Comparison of ENCODE assay signal across 9 cellular contexts in the genomic region with DNA sequence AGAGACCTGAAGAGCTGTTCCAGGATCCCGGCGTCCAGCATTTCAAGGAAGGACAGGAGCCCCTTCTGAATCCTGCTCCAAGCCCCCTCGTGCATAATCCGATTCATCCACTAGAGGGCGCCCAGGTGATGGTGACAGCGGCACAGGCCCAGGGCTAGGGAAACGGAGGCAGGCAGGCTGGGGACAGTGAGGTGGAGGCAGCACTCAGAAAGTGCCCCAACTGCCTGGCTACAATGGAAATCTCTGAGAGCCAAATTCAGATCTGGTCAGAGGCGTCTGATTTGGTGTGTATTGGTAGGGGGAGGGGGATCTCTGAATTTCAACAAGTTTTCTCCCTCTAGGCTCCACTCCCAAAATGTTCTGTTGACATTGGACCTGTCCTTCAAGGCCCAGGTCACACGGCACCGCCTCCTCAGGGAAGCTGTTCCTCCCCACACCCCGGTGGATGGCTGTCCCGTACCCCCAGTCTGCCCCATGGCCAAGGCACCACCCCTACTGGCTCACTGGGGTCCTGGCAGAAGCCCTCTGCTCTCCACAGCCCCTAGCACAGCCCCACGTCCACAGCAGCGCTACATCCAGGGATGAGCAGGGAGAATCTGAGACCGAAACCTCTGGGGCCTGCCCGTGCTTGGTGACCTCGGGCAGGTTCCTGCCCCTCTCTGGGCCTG.
DNase-seq lines count a peak whose midpoint lies in the region; ATAC-seq and TF ChIP-seq lines count a peak whose summit lies in the region.
"Had no signal": no experiment of that assay in that cellular context is flagged by ENCODE, and none has a peak within 500 bp of the region (broad histone marks: within the 10 kb centered on the region; RNA-seq: fewer than 3 reads in every experiment).

No MANE protein-coding gene starts in this region.

- peak; percentile 74 for TF ChIP-seq RAD21 in SK-N-SH (IDR thresholded peaks at IDR 0.05; ENCODE audit: low read length)

- no peaks in the 10 kb centered on the region for H3F3A ChIP-seq in SK-N-SH (replicated peaks; ENCODE audit: insufficient read depth)

- no peaks in the 10 kb centered on the region for H3K27me3 Mint-ChIP-seq in CD4-positive, CD25-positive, alpha-beta regulatory T cell

- no peak overlapping the region for H3K4me3 Mint-ChIP-seq in CD4-positive, CD25-positive, alpha-beta regulatory T cell

- H3K27ac Mint-ChIP-seq in CD4-positive, CD25-positive, alpha-beta regulatory T cell, result no peak overlapping the region
- H3K27ac Mint-ChIP-seq in activated naive CD4-positive, alpha-beta T cell treated with anti-CD3 and anti-CD28 coated beads, Interleukin-2, amount 50 U/mL, for 72 hours, result peak overlapping the region in 1 of 2 donors; percentile 26

- no peak overlapping the region for H3K9ac ChIP-seq in SK-N-SH

- H3K4me2 ChIP-seq in SK-N-SH, result no peak overlapping the region

- H4K20me1 ChIP-seq in SK-N-SH (ENCODE audit: insufficient read depth), result no peaks in the 10 kb centered on the region

- H3K27me3 ChIP-seq in CD4-positive, CD25-positive, alpha-beta regulatory T cell (ENCODE audit: control insufficient read depth, insufficient read depth, low read length), result no peaks in the 10 kb centered on the region
- H3K27me3 ChIP-seq in SK-N-SH (ENCODE audit: insufficient read depth), result no peaks in the 10 kb centered on the region
- no peaks in the 10 kb centered on the region for H3K27me3 ChIP-seq in cardiac muscle cell

- H2AFZ ChIP-seq in SK-N-SH (ENCODE audit: low read depth), result no peak overlapping the region

- peaks cover 19% of the 10 kb centered on the region for H3K36me3 ChIP-seq in CD4-positive, CD25-positive, alpha-beta regulatory T cell (ENCODE audit: control insufficient read depth, insufficient read depth, low read length)
- H3K36me3 ChIP-seq in SK-N-SH (replicated peaks in 1 of 2; ENCODE audit: control insufficient read depth in 1 of 2, insufficient read depth in 2 of 2, low read length in 1 of 2), result no peaks in the 10 kb centered on the region
- H3K36me3 ChIP-seq in cardiac muscle cell, result no peaks in the 10 kb centered on the region

- TF ChIP-seq EP300 in SK-N-SH (IDR thresholded peaks at IDR 0.05; ENCODE audit: borderline replicate concordance in 1 of 2, low read depth in 1 of 2, low read length in 1 of 2), result no peak

- ATAC-seq in CD4-positive, CD25-positive, alpha-beta regulatory T cell (ENCODE audit: low read depth in 2 of 2), result peak; percentile 38 to 45
- ATAC-seq in HG03442 (IDR thresholded peaks at IDR 0.05; ENCODE audit: unreplicated experiment) (peak; percentile 44), HG02981 (IDR thresholded peaks at IDR 0.05; ENCODE audit: unreplicated experiment) (no peak), HG03432 (IDR thresholded peaks at IDR 0.05; ENCODE audit: unreplicated experiment) (no peak)
- peak; percentile 81 to 86 for ATAC-seq in activated naive CD4-positive, alpha-beta T cell treated with anti-CD3 and anti-CD28 coated beads, Interleukin-2, amount 50 U/mL, for 72 hours

- no peak overlapping the region for H3K27ac ChIP-seq in CD4-positive, CD25-positive, alpha-beta regulatory T cell (ENCODE audit: insufficient read depth, low read length, poor library complexity, severe bottlenecking)
- no peak overlapping the region for H3K27ac ChIP-seq in SK-N-SH (ENCODE audit: low read depth in 2 of 2, low read length in 1 of 2)
- H3K27ac ChIP-seq in cardiac muscle cell, result no peak overlapping the region
- H3K27ac ChIP-seq: SK-N-MC had no signal

- CTCF ChIA-PET in SK-N-SH (lab: Yijun Ruan, JAX), result interaction anchor here (0.7 to 2.3 kb wide), 8 partner anchors 11 to 161 kb away, joined by 3 to 16 read pairs (median 5); no protein-coding TSS in a partner anchor

- no peaks in the 10 kb centered on the region for H3K9me3 Mint-ChIP-seq in CD4-positive, CD25-positive, alpha-beta regulatory T cell
- H3K9me3 Mint-ChIP-seq in activated naive CD4-positive, alpha-beta T cell treated with anti-CD3 and anti-CD28 coated beads, Interleukin-2, amount 50 U/mL, for 72 hours, result no peaks in the 10 kb centered on the region

- peaks cover 3% of the 10 kb centered on the region for H3K36me3 Mint-ChIP-seq in CD4-positive, CD25-positive, alpha-beta regulatory T cell
- no peaks in the 10 kb centered on the region for H3K36me3 Mint-ChIP-seq in activated naive CD4-positive, alpha-beta T cell treated with anti-CD3 and anti-CD28 coated beads, Interleukin-2, amount 50 U/mL, for 72 hours

- POLR2A ChIA-PET in SK-N-SH (lab: Yijun Ruan, JAX), result no interaction called here

- no peaks in the 10 kb centered on the region for H3K9me2 ChIP-seq in SK-N-SH

- H3K4me3 ChIP-seq in CD4-positive, CD25-positive, alpha-beta regulatory T cell (ENCODE audit: low read depth, low read length), result no peak overlapping the region
- H3K4me3 ChIP-seq in SK-N-SH (ENCODE audit: low read depth in 2 of 2, low read length in 1 of 2) (peak overlapping the region in 1 of 2 experiments; percentile 56; a peak in 1 of 4 replicates), cardiac muscle cell (no peak overlapping the region)
- H3K4me3 ChIP-seq: SK-N-MC had no signal

- no peaks in the 10 kb centered on the region for H3K79me2 ChIP-seq in SK-N-SH (ENCODE audit: insufficient read depth)

- DNase-seq in CD4-positive, CD25-positive, alpha-beta regulatory T cell, result peak; percentile 30 to 58 (median 49)
- DNase-seq in SK-N-SH (peak; percentile 83), cardiac muscle cell (ENCODE audit: low read depth in 1 of 2, low spot score in 1 of 2) (peak; percentile 54 to 71), renal cortical epithelial cell (ENCODE audit: low read depth) (peak; percentile 8)
- DNase-seq in activated naive CD4-positive, alpha-beta T cell treated with anti-CD3 and anti-CD28 coated beads, Interleukin-2, amount 50 U/mL, for 72 hours (ENCODE audit: low spot score in 2 of 2), result peak in 1 of 2 donors; percentile 87

- no peaks in the 10 kb centered on the region for H3K9me3 ChIP-seq in CD4-positive, CD25-positive, alpha-beta regulatory T cell (ENCODE audit: control insufficient read depth in 2 of 2, low read length in 2 of 2)
- H3K9me3 ChIP-seq in SK-N-SH (no peaks in the 10 kb centered on the region), cardiac muscle cell (ENCODE audit: low read depth) (no peaks in the 10 kb centered on the region)

- WGBS in SK-N-SH (ENCODE audit: low lambda C conversion rate), result 0% methylated on average over 1 of the region's 17 CpGs

- H3K4me1 ChIP-seq in CD4-positive, CD25-positive, alpha-beta regulatory T cell (ENCODE audit: control insufficient read depth, insufficient read depth, low read length, poor library complexity, severe bottlenecking), result peaks cover 3% of the 10 kb centered on the region
- H3K4me1 ChIP-seq in SK-N-SH (ENCODE audit: control insufficient read depth in 1 of 2, insufficient read depth in 2 of 2, low read depth in 1 of 2, low read length in 1 of 2) (no peaks in the 10 kb centered on the region; a peak in 1 of 4 replicates), cardiac muscle cell (ENCODE audit: low read depth) (no peaks in the 10 kb centered on the region)

- peaks cover 0 to 11% (median 1%) of the 10 kb centered on the region in 4 donors for H3K4me1 Mint-ChIP-seq in CD4-positive, CD25-positive, alpha-beta regulatory T cell

- TF ChIP-seq CTCF in SK-N-SH (IDR thresholded peaks at IDR 0.05), result peak; percentile 64
- TF ChIP-seq CTCF in cardiac muscle cell (IDR thresholded peaks at IDR 0.05; ENCODE audit: low read depth, low read length), result peak; percentile 96

TF ChIP-seq in SK-N-SH, 30 proteins besides CTCF, POLR2A, EP300 and RAD21:
- TF ChIP-seq NFIC (IDR thresholded peaks at IDR 0.05; ENCODE audit: borderline replicate concordance) (no peak), SMC3 (IDR thresholded peaks at IDR 0.05; ENCODE audit: low read depth, low read length) (peak; percentile 54)
- TF ChIP-seq, protein P1, sequence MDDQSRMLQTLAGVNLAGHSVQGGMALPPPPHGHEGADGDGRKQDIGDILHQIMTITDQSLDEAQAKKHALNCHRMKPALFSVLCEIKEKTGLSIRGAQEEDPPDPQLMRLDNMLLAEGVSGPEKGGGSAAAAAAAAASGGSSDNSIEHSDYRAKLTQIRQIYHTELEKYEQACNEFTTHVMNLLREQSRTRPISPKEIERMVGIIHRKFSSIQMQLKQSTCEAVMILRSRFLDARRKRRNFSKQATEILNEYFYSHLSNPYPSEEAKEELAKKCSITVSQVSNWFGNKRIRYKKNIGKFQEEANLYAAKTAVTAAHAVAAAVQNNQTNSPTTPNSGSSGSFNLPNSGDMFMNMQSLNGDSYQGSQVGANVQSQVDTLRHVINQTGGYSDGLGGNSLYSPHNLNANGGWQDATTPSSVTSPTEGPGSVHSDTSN (IDR thresholded peaks at IDR 0.05), result no peak

Comparison
In these comparisons a context has a peak if more than half of its experiments do, and no peak if none do; other contexts are left out.
1. ATAC-seq: peak in CD4-positive, CD25-positive, alpha-beta regulatory T cell (2 of 2), HG03442 (single experiment) and activated naive CD4-positive, alpha-beta T cell treated with anti-CD3 and anti-CD28 coated beads, Interleukin-2, amount 50 U/mL, for 72 hours (2 of 2); none in HG02981 (single experiment) and HG03432 (single experiment).